In the genomic region with DNA sequence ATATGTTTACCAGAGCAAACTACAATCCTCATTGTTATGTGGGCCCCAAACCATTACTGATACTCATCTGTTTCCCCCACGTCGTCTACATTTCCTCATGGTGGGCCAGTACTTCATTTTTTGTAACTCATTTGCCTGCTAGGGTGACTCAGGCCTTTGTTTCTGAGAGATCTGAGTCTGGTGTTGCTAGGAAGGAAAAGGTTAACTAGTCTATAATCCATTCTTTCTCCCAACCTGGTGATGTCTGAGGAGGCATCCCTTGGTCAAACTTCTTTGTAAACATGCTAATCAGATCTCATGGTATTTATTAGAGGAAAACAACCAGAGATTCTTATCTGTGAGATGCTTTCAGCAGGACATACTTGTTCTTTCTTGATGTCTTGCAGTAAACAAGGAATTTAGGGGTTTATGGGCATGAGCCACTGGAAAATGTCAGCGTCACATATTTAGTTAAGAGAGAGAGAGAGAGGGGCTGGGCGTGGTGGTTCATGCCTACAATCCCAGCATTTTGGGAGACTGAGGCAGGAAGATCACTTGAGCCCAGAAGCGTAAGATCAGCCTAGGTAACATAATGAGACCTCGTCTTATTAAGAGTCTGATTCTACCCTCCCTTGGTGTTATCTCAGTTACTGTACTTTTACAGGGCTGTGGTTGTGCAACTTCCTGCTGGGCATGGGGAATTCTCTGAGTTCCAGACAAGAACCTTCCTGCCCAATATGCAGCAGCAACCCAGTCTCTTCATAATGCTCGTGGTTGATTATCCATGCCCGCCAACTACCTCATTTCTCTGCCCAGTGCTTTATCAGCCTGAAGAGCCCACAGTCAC, we compare ENCODE assay signal across 19 cellular contexts. TPM values are rescaled to one million over a fixed set of nuclear protein-coding genes. Genes with fewer than 3 reads are reported as not detected.
DNase-seq lines count a peak whose midpoint lies in the region; ATAC-seq and TF ChIP-seq lines count a peak whose summit lies in the region.
"Had no signal": no experiment of that assay in that cellular context is flagged by ENCODE, and none has a peak within 500 bp of the region (broad histone marks: within the 10 kb centered on the region; RNA-seq: fewer than 3 reads in every experiment).

No MANE protein-coding gene starts in this region.

- H3K27ac ChIP-seq in foreskin keratinocyte: no peak overlapping the region
- H3K27ac ChIP-seq: ascending aorta had no signal

- peak; percentile 4 for DNase-seq in HFFc6
- DNase-seq in SW480 (ENCODE audit: low spot score): peak; percentile 27
- peak; percentile 15 to 66 for DNase-seq in foreskin keratinocyte
- peak; percentile 24 for DNase-seq in pulmonary artery endothelial cell (ENCODE audit: low read depth, low spot score)
- no peak for DNase-seq in T-helper 17 cell
- DNase-seq in activated CD4-positive, alpha-beta memory T cell treated with anti-CD3 and anti-CD28 coated beads, Interleukin-2, amount 10 ng/mL, durations not matched to agents 7 days and 5 days: no peak
- DNase-seq in NCI-H524 treated with DMSO at 0.1 percent for 48 hours (lab: John Stamatoyannopoulos, UW): no peak
- DNase-seq in NK-92 treated with Interleukin-12 subunit alpha and Interleukin-12 subunit beta, amount 100 ng/mL, for 24 hours (lab: John Stamatoyannopoulos, UW): no peak
- DNase-seq: activated effector memory CD4-positive, alpha-beta T cell treated with anti-CD3 and anti-CD28 coated beads, Interleukin-2, amount 50 U/mL, for 16 hours; DMS79; GOT3; IMR-90; NCI-H1105; NCI-H345; stimulated activated CD4-positive, alpha-beta T cell treated with anti-CD3 and anti-CD28 coated beads, Interleukin-12 subunit alpha, Interleukin-12 subunit beta, amount 100 ng/mL, for 4 hours; stimulated activated naive CD8-positive, alpha-beta T cell treated with anti-CD3 and anti-CD28 coated beads, Interleukin-15, amount 100 ng/mL, for 72 hours had no signal

- POLR2A ChIA-PET in activated CD4-positive, alpha-beta memory T cell treated with anti-CD3 and anti-CD28 coated beads, Interleukin-2, amount 10 ng/mL, durations not matched to agents 7 days and 5 days (lab: Charles Lee): no interaction called here

- no peaks in the 10 kb centered on the region for H3K27me3 ChIP-seq in foreskin keratinocyte
- H3K27me3 ChIP-seq: ascending aorta had no signal

- H3K27ac Mint-ChIP-seq in HFFc6 (no peak overlapping the region), T-helper 17 cell (no peak overlapping the region)
- no peak overlapping the region for H3K27ac Mint-ChIP-seq in activated CD4-positive, alpha-beta memory T cell treated with anti-CD3 and anti-CD28 coated beads, Interleukin-2, amount 10 ng/mL, durations not matched to agents 7 days and 5 days

- H3K4me1 Mint-ChIP-seq in HFFc6 (ENCODE audit: low read depth) (no peaks in the 10 kb centered on the region), T-helper 17 cell (no peaks in the 10 kb centered on the region)
- H3K4me1 Mint-ChIP-seq in activated CD4-positive, alpha-beta memory T cell treated with anti-CD3 and anti-CD28 coated beads, Interleukin-2, amount 10 ng/mL, durations not matched to agents 7 days and 5 days: peaks cover 5% of the 10 kb centered on the region
- H3K4me1 Mint-ChIP-seq: stimulated activated naive CD8-positive, alpha-beta T cell treated with anti-CD3 and anti-CD28 coated beads, Interleukin-15, amount 100 ng/mL, for 72 hours had no signal

- TF ChIP-seq CTCF in HFFc6 (IDR thresholded peaks at IDR 0.05) (no peak), foreskin keratinocyte (conservative IDR thresholded peaks at IDR 0.05) (no peak)

- peaks cover 30% of the 10 kb centered on the region for H3K9me3 Mint-ChIP-seq in HFFc6
- H3K9me3 Mint-ChIP-seq in activated CD4-positive, alpha-beta memory T cell treated with anti-CD3 and anti-CD28 coated beads, Interleukin-2, amount 10 ng/mL, durations not matched to agents 7 days and 5 days: peaks cover 21% of the 10 kb centered on the region

- no peak overlapping the region for H3K4me3 Mint-ChIP-seq in HFFc6
- H3K4me3 Mint-ChIP-seq in T-helper 17 cell: no peak overlapping the region
- no peak overlapping the region for H3K4me3 Mint-ChIP-seq in activated CD4-positive, alpha-beta memory T cell treated with anti-CD3 and anti-CD28 coated beads, Interleukin-2, amount 10 ng/mL, durations not matched to agents 7 days and 5 days
- H3K4me3 Mint-ChIP-seq: stimulated activated naive CD8-positive, alpha-beta T cell treated with anti-CD3 and anti-CD28 coated beads, Interleukin-15, amount 100 ng/mL, for 72 hours had no signal

- ATAC-seq in foreskin keratinocyte (no peak), T-helper 17 cell (no peak)
- ATAC-seq: stimulated activated naive CD8-positive, alpha-beta T cell treated with anti-CD3 and anti-CD28 coated beads, Interleukin-15, amount 100 ng/mL, for 72 hours had no signal

- H3K9me3 ChIP-seq in T-helper 17 cell (ENCODE audit: control insufficient read depth, low read length, poor library complexity, severe bottlenecking): no peaks in the 10 kb centered on the region
- H3K9me3 ChIP-seq: ascending aorta had no signal

- H3K27me3 Mint-ChIP-seq in HFFc6 (ENCODE audit: insufficient read depth): peaks cover 1% of the 10 kb centered on the region; the same call in 1 of the 2 replicates
- H3K27me3 Mint-ChIP-seq in T-helper 17 cell: no peaks in the 10 kb centered on the region
- H3K27me3 Mint-ChIP-seq in activated CD4-positive, alpha-beta memory T cell treated with anti-CD3 and anti-CD28 coated beads, Interleukin-2, amount 10 ng/mL, durations not matched to agents 7 days and 5 days: no peaks in the 10 kb centered on the region
- H3K27me3 Mint-ChIP-seq: stimulated activated naive CD8-positive, alpha-beta T cell treated with anti-CD3 and anti-CD28 coated beads, Interleukin-15, amount 100 ng/mL, for 72 hours had no signal

- CTCF ChIA-PET in activated CD4-positive, alpha-beta memory T cell treated with anti-CD3 and anti-CD28 coated beads, Interleukin-2, amount 10 ng/mL, durations not matched to agents 7 days and 5 days (lab: Charles Lee): no interaction called here

- H3K4me1 ChIP-seq in foreskin keratinocyte: no peaks in the 10 kb centered on the region
- H3K4me1 ChIP-seq: ascending aorta had no signal

- no peaks in the 10 kb centered on the region for H3K36me3 Mint-ChIP-seq in HFFc6 (ENCODE audit: low read depth)
- no peaks in the 10 kb centered on the region for H3K36me3 Mint-ChIP-seq in T-helper 17 cell (ENCODE audit: low read depth)
- H3K36me3 Mint-ChIP-seq in activated CD4-positive, alpha-beta memory T cell treated with anti-CD3 and anti-CD28 coated beads, Interleukin-2, amount 10 ng/mL, durations not matched to agents 7 days and 5 days (ENCODE audit: low read depth): no peaks in the 10 kb centered on the region

RNA-seq across cellular contexts. Expression of gene DPRX, which starts 9.7 kb away (rescaled TPM):
- not detected for total RNA-seq in HFFc6 (2021; fragmentation: NEBNext Ultra II Directional; extraction: Animal tissue kit (Norgen Biotek cat#: 25700))
- total RNA-seq in foreskin keratinocyte: not detected in 2 replicates
- polyA plus RNA-seq in foreskin keratinocyte: not detected in 2 replicates
- not detected in 2 replicates for total RNA-seq in pulmonary artery endothelial cell
- not detected for total RNA-seq in T-helper 17 cell
- not detected for total RNA-seq in activated CD4-positive, alpha-beta memory T cell treated with anti-CD3 and anti-CD28 coated beads, Interleukin-2, amount 10 ng/mL, durations not matched to agents 7 days and 5 days
- total RNA-seq: ascending aorta, IMR-90, osteocyte had no signal
- polyA plus RNA-seq: BJ, IMR-90 had no signal

Comparison
In these comparisons a context has a peak if more than half of its experiments do, and no peak if none do; other contexts are left out.
1. DNase-seq: peak in HFFc6 (single experiment), SW480 (single experiment), foreskin keratinocyte (2 of 2) and pulmonary artery endothelial cell (single experiment); none in T-helper 17 cell (0 of 3), activated CD4-positive, alpha-beta memory T cell treated with anti-CD3 and anti-CD28 coated beads, Interleukin-2, amount 10 ng/mL, durations not matched to agents 7 days and 5 days (single experiment), NCI-H524 treated with DMSO at 0.1 percent for 48 hours (single experiment) and NK-92 treated with Interleukin-12 subunit alpha and Interleukin-12 subunit beta, amount 100 ng/mL, for 24 hours (single experiment).